Comparison of ENCODE assay signal across 14 cellular contexts in genomic region chr1:226638001-226638601, GRCh38.
A peak's percentile ranks its signal among the peaks of the same experiment; 100 is the strongest.
DNase-seq lines count a peak whose midpoint lies in the region; ATAC-seq and TF ChIP-seq lines count a peak whose summit lies in the region.
"Had no signal": no experiment of that assay in that cellular context is flagged by ENCODE, and none has a peak within 500 bp of the region (broad histone marks: within the 10 kb centered on the region; RNA-seq: fewer than 3 reads in every experiment).

No MANE protein-coding gene starts in this region.

- peak; percentile 44 for DNase-seq in NCI-H82 (lab: John Stamatoyannopoulos, UW)
- no peak for DNase-seq in NCI-H82 treated with DMSO at 0.1 percent for 48 hours (lab: John Stamatoyannopoulos, UW; ENCODE audit: unreplicated experiment)
- peak in 6 of 10 donors; percentile 23 to 75 (median 64) for DNase-seq in dorsolateral prefrontal cortex
- peak in 2 of 3 donors; percentile 23 to 36 for DNase-seq in mucosa of descending colon
- DNase-seq in superior temporal gyrus (ENCODE audit: extremely low spot score) = peak; percentile 67
- DNase-seq in NCI-H2081 (lab: John Stamatoyannopoulos, UW) = no peak
- no peak for DNase-seq in UCSD-AML1 (lab: John Stamatoyannopoulos, UW; ENCODE audit: unreplicated experiment)
- DNase-seq: DMS153, KBM-7, mammary epithelial cell, NCI-H2029, T-helper 2 cell had no signal

- H3K9me3 ChIP-seq in mucosa of descending colon = no peaks in the 10 kb centered on the region

- no peak for ATAC-seq in mucosa of descending colon
- ATAC-seq in GM18861 (IDR thresholded peaks at IDR 0.05; ENCODE audit: unreplicated experiment) = no peak
- ATAC-seq: HCT116 had no signal

- H3K4me1 ChIP-seq in mucosa of descending colon (ENCODE audit: low read depth) = peaks cover 3% of the 10 kb centered on the region

- H3K36me3 ChIP-seq in mucosa of descending colon (ENCODE audit: low read depth) = no peaks in the 10 kb centered on the region

- peak overlapping the region in 2 of 59 donors; percentile 4 to 10 for H3K4me3 ChIP-seq in dorsolateral prefrontal cortex
- H3K4me3 ChIP-seq in mucosa of descending colon = no peak overlapping the region

- intact Hi-C loops in dorsolateral prefrontal cortex (cut with DNase I) (loop anchor here (2.0 to 10.0 kb wide), 3 partner anchors 47 to 297 kb away; no protein-coding TSS in a partner anchor), mucosa of descending colon (cut with DNase I, micrococcal nuclease) (no loop called here)

- TF ChIP-seq CTCF in dorsolateral prefrontal cortex (IDR thresholded peaks at IDR 0.05 in 54 of 56, conservative IDR thresholded peaks at IDR 0.05 in 2 of 56; ENCODE audit: low read depth in 1 of 56, partially characterized antibody in 56 of 56) = peak in 1 of 56 donors; percentile 1
- TF ChIP-seq CTCF in mucosa of descending colon (IDR thresholded peaks at IDR 0.05) = no peak

- H3K27me3 ChIP-seq in dorsolateral prefrontal cortex = no peaks in the 10 kb centered on the region

- peak overlapping the region in 57 of 59 donors; percentile 38 to 92 (median 78) for H3K27ac ChIP-seq in dorsolateral prefrontal cortex

Comparison
In these comparisons a context has a peak if more than half of its experiments do, and no peak if none do; other contexts are left out.
1. DNase-seq: peak in NCI-H82 (single experiment), dorsolateral prefrontal cortex (6 of 10), mucosa of descending colon (2 of 3) and superior temporal gyrus (single experiment); none in NCI-H82 treated with DMSO at 0.1 percent for 48 hours (single experiment), NCI-H2081 (0 of 2) and UCSD-AML1 (single experiment).
2. intact Hi-C loops: an anchor here in dorsolateral prefrontal cortex (2.0 to 10.0 kb wide); none called in mucosa of descending colon.